31 cellular contexts compared by ENCODE assay signal in the genomic region with DNA sequence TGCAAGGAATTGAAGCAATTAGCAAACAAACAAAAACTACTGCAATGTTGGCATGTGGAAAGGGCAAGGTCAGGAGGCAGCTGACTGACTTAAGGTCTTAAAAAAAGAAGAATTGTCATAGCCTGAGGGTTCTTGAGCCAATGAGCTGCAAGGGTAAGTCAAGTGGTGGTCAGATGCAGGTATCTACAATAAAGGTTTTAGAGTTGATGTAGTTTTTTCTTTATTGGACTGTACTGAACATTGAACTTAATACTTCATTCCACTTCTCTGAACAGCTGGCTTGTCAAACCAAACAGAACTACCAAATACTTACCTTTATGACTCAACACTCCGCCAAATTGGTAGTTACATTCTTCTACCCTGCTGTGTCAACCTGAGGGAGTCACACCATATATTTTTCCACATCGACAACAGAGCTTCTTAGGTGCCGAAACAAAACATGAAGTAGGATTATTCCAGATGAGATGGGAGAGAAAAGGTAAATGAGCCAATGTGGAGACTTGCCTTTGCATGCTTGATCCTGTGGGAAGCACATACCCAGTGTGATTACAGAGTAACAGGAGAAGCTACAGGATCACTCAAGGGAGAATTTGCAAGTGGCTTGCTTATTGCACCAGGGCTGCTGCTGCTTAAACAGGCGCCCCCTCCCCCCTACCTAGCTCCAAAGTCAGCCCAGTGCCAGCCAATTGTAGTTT. TPM values are rescaled to one million over a fixed set of nuclear protein-coding genes. Genes with fewer than 3 reads are reported as not detected.
DNase-seq lines count a peak whose midpoint lies in the region; ATAC-seq, FAIRE-seq and TF ChIP-seq lines count a peak whose summit lies in the region.
"Had no signal": no experiment of that assay in that cellular context is flagged by ENCODE, and none has a peak within 500 bp of the region (broad histone marks: within the 10 kb centered on the region; RNA-seq: fewer than 3 reads in every experiment).

No MANE protein-coding gene starts in this region.

- 72% methylated on average over 4 of the region's 4 CpGs for WGBS in mammary epithelial cell (ENCODE audit: low coverage, missing lambda C conversion rate)
- 2% methylated on average over 3 of the region's 4 CpGs for whole genome bisulfite sequencing in HepG2 (ENCODE audit: low lambda C conversion rate)

- H2AFZ ChIP-seq in mammary epithelial cell (ENCODE audit: low read depth, low read length) (no peak overlapping the region), HepG2 (ENCODE audit: low read length) (no peak overlapping the region)

- dilution Hi-C loops in mammary epithelial cell (cut with HindIII; ENCODE audit: low sequenced_read_pairs): no loop called here

- no peak overlapping the region for H3K4me3 Mint-ChIP-seq in MCF 10A (ENCODE audit: unreplicated experiment)

- intact Hi-C loops in MCF 10A (cut with micrococcal nuclease) (no loop called here), breast epithelium (cut with DNase I; ENCODE audit: low total_unique reads) (no loop called here), mammary epithelial cell (cut with micrococcal nuclease) (no loop called here), HepG2 (cut with micrococcal nuclease; ENCODE audit: unreplicated experiment) (no loop called here), left cardiac atrium (cut with DNase I) (no loop called here)

- DNase-seq in MCF 10A (ENCODE audit: unreplicated experiment) (peak; percentile 53), breast epithelium (ENCODE audit: low spot score in 2 of 2) (no peak), mammary epithelial cell (peak; percentile 34), HepG2 (ENCODE audit: low spot score) (peak; percentile 58), left cardiac atrium (no peak), caudate nucleus (lab: John Stamatoyannopoulos, UW) (no peak)
- DNase-seq: activated CD4-positive, alpha-beta T cell treated with anti-CD3 and anti-CD28 coated beads, Interleukin-2, amount 50 U/mL, for 4 hours; activated gamma-delta T cell; adrenal gland; Calu3; gastrocnemius medialis; hypothalamus; MM.1S; NCI-H1436; NCI-H2227 treated with DMSO at 0.1 percent for 48 hours; NCI-H774; SHP77 treated with DMSO at 0.1 percent for 48 hours; stimulated activated CD4-positive, alpha-beta T cell treated with anti-CD3 and anti-CD28 coated beads, Interleukin-2, amount 100 ng/mL, for 24 hours; stimulated activated naive CD8-positive, alpha-beta T cell treated with anti-CD3 and anti-CD28 coated beads, Interleukin-15, Interleukin-2, amounts not matched to agents 100 U/mL and 50 U/mL, for 24 hours; T-helper 1 cell had no signal

- ATAC-seq in HepG2 (peak; percentile 88), GM18505 (IDR thresholded peaks at IDR 0.05; ENCODE audit: unreplicated experiment) (no peak), left cardiac atrium (no peak), HG02840 (IDR thresholded peaks at IDR 0.05; ENCODE audit: low FRiP score, unreplicated experiment) (no peak)
- ATAC-seq: gastrocnemius medialis; stimulated activated naive CD8-positive, alpha-beta T cell treated with anti-CD3 and anti-CD28 coated beads, Interleukin-15, Interleukin-2, amounts not matched to agents 100 U/mL and 50 U/mL, for 24 hours had no signal

- in situ Hi-C loops in mammary epithelial cell (cut with MboI; ENCODE audit: low sequenced_read_pairs in 2 of 2) (no loop called here), HepG2 (cut with HindIII; ENCODE audit: extremely low pct_ligation_motif_present, low pct_unique_long_range_greater_than_20kb) (no loop called here)

- H3K27me3 Mint-ChIP-seq in MCF 10A (ENCODE audit: insufficient read depth, unreplicated experiment): no peaks in the 10 kb centered on the region

- H3K9me3 Mint-ChIP-seq in MCF 10A (ENCODE audit: unreplicated experiment): no peaks in the 10 kb centered on the region

- no peaks in the 10 kb centered on the region for H3K79me2 ChIP-seq in mammary epithelial cell (ENCODE audit: insufficient read depth, low read length)
- H3K79me2 ChIP-seq in HepG2 (ENCODE audit: insufficient read depth, low read length): no peaks in the 10 kb centered on the region

- H3K9ac ChIP-seq in mammary epithelial cell (ENCODE audit: insufficient read depth, low read length) (no peak overlapping the region), HepG2 (ENCODE audit: insufficient read depth, low read depth, low read length) (no peak overlapping the region)
- H3K9ac ChIP-seq: BLaER1 had no signal

- no peak for TF ChIP-seq RAD21 in HepG2 (CRISPR knock-in tag; IDR thresholded peaks at IDR 0.05)

- H3K4me1 ChIP-seq in breast epithelium (no peaks in the 10 kb centered on the region), mammary epithelial cell (ENCODE audit: insufficient read depth, low read length) (no peaks in the 10 kb centered on the region), HepG2 (ENCODE audit: insufficient read depth, low read length) (peaks cover 13% of the 10 kb centered on the region)
- H3K4me1 ChIP-seq: adrenal gland, BLaER1, gastrocnemius medialis, tibial nerve had no signal

- H3K4me2 ChIP-seq in mammary epithelial cell (ENCODE audit: insufficient read depth, low read depth, low read length): no peak overlapping the region
- no peak overlapping the region for H3K4me2 ChIP-seq in HepG2 (ENCODE audit: low read depth, low read length)
- H3K4me2 ChIP-seq: BLaER1 had no signal

- H3K27ac ChIP-seq in breast epithelium (no peak overlapping the region), mammary epithelial cell (ENCODE audit: insufficient read depth, low read depth, low read length) (no peak overlapping the region), HepG2 (ENCODE audit: extremely low read length, insufficient read depth, low read length) (no peak overlapping the region), caudate nucleus (ENCODE audit: low read depth, low read length) (no peak overlapping the region)
- H3K27ac ChIP-seq: adrenal gland, BLaER1, gastrocnemius medialis, tibial nerve had no signal

- CTCF ChIA-PET in MCF 10A (lab: Yijun Ruan, JAX) (interaction anchor here (0.6 to 2.0 kb wide), 9 partner anchors 8 to 1709 kb away, joined by 3 to 6 read pairs (median 4); a partner anchor contains a TSS), mammary epithelial cell (lab: Charles Lee; ENCODE audit: low non-redundant PET) (no interaction called here), HepG2 (lab: Yijun Ruan, JAX; ENCODE audit: low intra/inter-chr PET ratio, low total read pairs) (no interaction called here)

- no peaks in the 10 kb centered on the region for H3K4me1 Mint-ChIP-seq in MCF 10A (ENCODE audit: insufficient read depth, unreplicated experiment)

- no TSS peak for BruUV-seq in MCF 10A (replicated peaks; lab: Mats Ljungman, UMichigan)
- no TSS peak for BruUV-seq in mammary epithelial cell (replicated peaks; lab: Mats Ljungman, UMichigan)
- BruUV-seq in HepG2 (replicated peaks; lab: Mats Ljungman, UMichigan): no TSS peak

- TF ChIP-seq EP300 in HepG2 (IDR thresholded peaks at IDR 0.05; ENCODE audit: low read depth in 2 of 2, low read length in 2 of 2) (no peak), HepG2 (CRISPR knock-in tag; IDR thresholded peaks at IDR 0.05; ENCODE audit: borderline replicate concordance) (no peak)

- H3K4me3 ChIP-seq in breast epithelium: no peak overlapping the region
- H3K4me3 ChIP-seq in mammary epithelial cell (replicated peaks in 1 of 3; ENCODE audit: insufficient read depth in 1 of 3, low read depth in 2 of 3, low read length in 3 of 3): no peak overlapping the region
- H3K4me3 ChIP-seq in HepG2 (replicated peaks in 1 of 3; ENCODE audit: insufficient read depth in 1 of 3, low read depth in 2 of 3, low read length in 3 of 3): no peak overlapping the region
- H3K4me3 ChIP-seq: adrenal gland, BLaER1, gastrocnemius medialis, tibial nerve had no signal

- H3K9me3 ChIP-seq in breast epithelium (no peaks in the 10 kb centered on the region), mammary epithelial cell (replicated peaks; ENCODE audit: insufficient read depth, low read length) (no peaks in the 10 kb centered on the region), HepG2 (ENCODE audit: low read length) (no peaks in the 10 kb centered on the region)
- H3K9me3 ChIP-seq: adrenal gland, BLaER1, gastrocnemius medialis, tibial nerve had no signal

- H3K27me3 ChIP-seq in breast epithelium (no peaks in the 10 kb centered on the region), mammary epithelial cell (ENCODE audit: insufficient read depth, low read length) (peaks cover 9% of the 10 kb centered on the region), HepG2 (ENCODE audit: control insufficient read depth in 1 of 2, insufficient read depth in 2 of 2, low read length in 2 of 2) (no peaks in the 10 kb centered on the region; a peak in 1 of 5 replicates)
- H3K27me3 ChIP-seq: adrenal gland, BLaER1, gastrocnemius medialis, tibial nerve had no signal

- H4K20me1 ChIP-seq in mammary epithelial cell (ENCODE audit: insufficient read depth, low read length): no peaks in the 10 kb centered on the region
- no peaks in the 10 kb centered on the region for H4K20me1 ChIP-seq in HepG2 (ENCODE audit: insufficient read depth, low read length)
- H4K20me1 ChIP-seq: BLaER1 had no signal

- H3K36me3 ChIP-seq in breast epithelium: no peaks in the 10 kb centered on the region
- no peaks in the 10 kb centered on the region for H3K36me3 ChIP-seq in mammary epithelial cell (ENCODE audit: insufficient read depth, low read length)
- no peaks in the 10 kb centered on the region for H3K36me3 ChIP-seq in HepG2 (replicated peaks in 1 of 2; ENCODE audit: control insufficient read depth in 1 of 2, insufficient read depth in 2 of 2, low read length in 2 of 2)
- H3K36me3 ChIP-seq: adrenal gland, BLaER1, gastrocnemius medialis, tibial nerve had no signal

- H3K27ac Mint-ChIP-seq in MCF 10A (ENCODE audit: low read depth, unreplicated experiment): no peak overlapping the region

- TF ChIP-seq CTCF in MCF 10A (IDR thresholded peaks at IDR 0.05; ENCODE audit: unreplicated experiment): no peak
- no peak for TF ChIP-seq CTCF in breast epithelium (IDR thresholded peaks at IDR 0.05)
- TF ChIP-seq CTCF in mammary epithelial cell (conservative IDR thresholded peaks at IDR 0.05 in 1 of 2, IDR thresholded peaks at IDR 0.05 in 1 of 2; ENCODE audit: extremely low read depth in 1 of 2, insufficient read depth in 1 of 2, low read depth in 1 of 2, low read length in 2 of 2): no peak
- TF ChIP-seq CTCF in HepG2 (CRISPR knock-in tag; IDR thresholded peaks at IDR 0.05): no peak

- TF ChIP-seq POLR2A in breast epithelium (IDR thresholded peaks at IDR 0.05) (no peak), HepG2 (IDR thresholded peaks at IDR 0.05; ENCODE audit: insufficient read depth in 1 of 2, low read depth in 2 of 2, low read length in 2 of 2) (no peak), GM18505 (IDR thresholded peaks at IDR 0.05; ENCODE audit: borderline replicate concordance, extremely low read depth, insufficient read depth, insufficient read length) (no peak)

- no peaks in the 10 kb centered on the region for H3K36me3 Mint-ChIP-seq in MCF 10A (ENCODE audit: insufficient read depth, unreplicated experiment)

- POLR2A ChIA-PET in MCF 10A (lab: Yijun Ruan, JAX) (interaction anchor here (0.5 to 2.0 kb wide), 6 partner anchors 9 to 137 kb away, joined by 3 to 7 read pairs (median 4); no protein-coding TSS in a partner anchor), HepG2 (lab: Yijun Ruan, JAX) (no interaction called here)

- FAIRE-seq in HepG2 (lab: Jason Lieb, UNC): no peak

RNA-seq across cellular contexts. Expression of a gene that starts 35.3 kb away (rescaled TPM):
- total RNA-seq in MCF 10A (2022): not detected in 2 replicates
- total RNA-seq in breast epithelium: under 1 TPM in 2 of 3 donors, not detected in 1; 0.73 to 0.98 TPM
- total RNA-seq in mammary epithelial cell: not detected
- not detected for polyA plus RNA-seq in mammary epithelial cell
- polyA minus RNA-seq in mammary epithelial cell: not detected
- total RNA-seq in HepG2 (2016; rRNA removed; fragmentation: Illumina TruSeq; extraction: Trizol): not detected in 2 replicates
- total RNA-seq in HepG2 (2016; cell fraction: cytosol; rRNA removed; fragmentation: Illumina TruSeq; extraction: Trizol; ENCODE audit: low read depth): not detected in 2 replicates
- total RNA-seq in HepG2 (2016; cell fraction: insoluble cytoplasmic fraction; rRNA removed; fragmentation: Illumina TruSeq; extraction: Trizol): not detected in 2 replicates
- total RNA-seq in HepG2 (2016; cell fraction: membrane; rRNA removed; fragmentation: Illumina TruSeq; extraction: Trizol): not detected in 2 replicates
- not detected in 2 replicates for total RNA-seq in HepG2 (2016; cell fraction: nucleus; rRNA removed; fragmentation: Illumina TruSeq; extraction: Trizol)
- polyA plus RNA-seq in HepG2 (2011; rRNA removed): not detected in 2 replicates
- polyA plus RNA-seq in HepG2 (2011; cell fraction: cytosol; rRNA removed): not detected in 2 replicates
- not detected in 2 replicates for polyA plus RNA-seq in HepG2 (2011; cell fraction: nucleus; rRNA removed)
- polyA plus RNA-seq in HepG2 (2012): not detected in 2 replicates
- polyA plus RNA-seq in HepG2 (2016; cell fraction: cytosol; fragmentation: Illumina TruSeq; extraction: Trizol; ENCODE audit: low read depth): not detected in 2 replicates
- not detected in 2 replicates for polyA plus RNA-seq in HepG2 (2016; cell fraction: insoluble cytoplasmic fraction; fragmentation: Illumina TruSeq; extraction: Trizol; ENCODE audit: low read depth)
- polyA plus RNA-seq in HepG2 (2016; cell fraction: membrane; fragmentation: Illumina TruSeq; extraction: Trizol; ENCODE audit: low read depth): not detected in 2 replicates
- polyA plus RNA-seq in HepG2 (2016; cell fraction: nucleus; fragmentation: Illumina TruSeq; extraction: Trizol; ENCODE audit: insufficient read depth, low read depth): not detected in 2 replicates
- 0.23 TPM in 1 of 2 replicates, not detected in the other for polyA minus RNA-seq in HepG2 (2011; rRNA and poly(A)+ RNA removed; ENCODE audit: low replicate concordance)
- polyA minus RNA-seq in HepG2 (2011; cell fraction: cytosol; rRNA and poly(A)+ RNA removed): not detected in 2 replicates
- not detected in 2 replicates for polyA minus RNA-seq in HepG2 (2011; cell fraction: nucleus; rRNA and poly(A)+ RNA removed)
- total RNA-seq in left cardiac atrium: not detected
- total RNA-seq: A172, adrenal gland, Calu3, cardiac septum, kidney epithelial cell, OCI-LY7, skeletal muscle tissue had no signal
- polyA plus RNA-seq: esophagus, neural cell had no signal

Comparison
In these comparisons a context has a peak if more than half of its experiments do, and no peak if none do; other contexts are left out.
1. DNase-seq: peak in MCF 10A (single experiment), mammary epithelial cell (single experiment) and HepG2 (single experiment); none in breast epithelium (0 of 2), left cardiac atrium (single experiment) and caudate nucleus (0 of 61).